In the genomic region with DNA sequence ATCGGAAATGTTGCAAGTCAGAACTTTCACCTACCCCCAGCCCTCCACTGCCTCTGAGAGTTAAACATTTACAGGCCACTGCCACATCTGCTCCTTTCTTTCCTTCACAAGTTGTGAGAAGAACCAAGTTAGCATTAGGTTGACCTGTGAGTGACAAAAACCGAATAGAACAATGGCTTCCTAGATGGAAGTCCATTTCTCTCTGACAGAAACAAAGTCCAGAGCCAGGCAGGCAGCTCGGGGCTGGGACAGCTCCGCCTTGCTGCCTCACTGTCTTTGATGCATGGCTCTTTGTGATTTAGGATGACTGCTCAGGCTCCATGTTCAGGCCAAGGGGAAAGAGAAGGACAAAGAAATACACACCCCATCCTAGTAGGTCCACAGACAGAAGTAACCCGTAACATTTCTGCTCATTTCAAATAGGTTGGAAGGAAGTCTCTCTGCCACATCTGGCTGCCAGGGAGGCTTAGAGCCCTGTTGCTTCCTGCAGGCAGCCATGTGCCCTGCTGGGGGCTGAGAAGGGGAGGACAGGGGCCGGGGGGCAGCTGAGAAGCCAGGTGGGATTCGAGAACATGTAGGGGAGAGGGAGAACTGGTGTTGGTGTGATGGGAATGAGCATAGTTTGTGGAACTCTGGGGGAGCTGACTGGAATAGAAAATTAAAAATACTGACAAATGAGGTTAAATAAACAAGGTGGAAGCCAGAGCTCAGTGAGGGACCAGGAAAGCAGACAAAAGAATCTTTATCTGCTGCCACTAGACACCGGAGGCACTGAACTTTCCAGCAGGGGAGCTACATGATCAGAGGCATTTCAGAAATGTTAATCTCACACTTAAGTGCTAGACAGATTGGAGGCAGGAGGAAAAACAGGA, we compare ENCODE assay signal across 8 cellular contexts. TPM values are rescaled to one million over a fixed set of nuclear protein-coding genes. Genes with fewer than 3 reads are reported as not detected.
DNase-seq lines count a peak whose midpoint lies in the region; ATAC-seq and TF ChIP-seq lines count a peak whose summit lies in the region.

No MANE protein-coding gene starts in this region.

- intact Hi-C loops in right cardiac atrium (cut with DNase I): no loop called here
- intact Hi-C loops in thyroid gland (cut with DNase I): no loop called here

- H3K27me3 ChIP-seq in BLaER1 (no peaks in the 10 kb centered on the region), H7 (ENCODE audit: control insufficient read depth, insufficient read depth, low read length) (no peaks in the 10 kb centered on the region), right cardiac atrium (ENCODE audit: control insufficient read depth, insufficient read depth) (no peaks in the 10 kb centered on the region), thyroid gland (no peaks in the 10 kb centered on the region)

- H3K27ac ChIP-seq in BLaER1 (no peak overlapping the region), right cardiac atrium (ENCODE audit: low read length) (peak overlapping the region; percentile 74), thyroid gland (peak overlapping the region; percentile 88 to 90 (median 90))

- WGBS in right cardiac atrium: 47% methylated on average over 8 of the region's 8 CpGs
- WGBS in thyroid gland, 2 donors: 62 to 66% methylated on average over 8 of the region's 8 CpGs

- H3K4me1 ChIP-seq in BLaER1: peaks cover 39% of the 10 kb centered on the region
- H3K4me1 ChIP-seq in right cardiac atrium (ENCODE audit: control insufficient read depth, insufficient read depth, low read length): peaks cover 17% of the 10 kb centered on the region
- peaks cover 35 to 78% of the 10 kb centered on the region in 2 donors for H3K4me1 ChIP-seq in thyroid gland

- no peaks in the 10 kb centered on the region for H3K36me3 ChIP-seq in BLaER1
- no peaks in the 10 kb centered on the region for H3K36me3 ChIP-seq in H7 (replicated peaks; ENCODE audit: control insufficient read depth, insufficient read depth, low read length)
- H3K36me3 ChIP-seq in thyroid gland: no peaks in the 10 kb centered on the region

- H3K9ac ChIP-seq in BLaER1: no peak overlapping the region

- DNase-seq in H7 (peak; percentile 56), SW480 (ENCODE audit: low spot score) (peak; percentile 96), right cardiac atrium (no peak), thyroid gland (peak; percentile 65 to 72), iPS-NIHi11 (ENCODE audit: low spot score) (no peak), NCI-H1694 (lab: John Stamatoyannopoulos, UW) (no peak)

- H3K4me2 ChIP-seq in BLaER1: peak overlapping the region; percentile 33

- TF ChIP-seq CTCF in thyroid gland (IDR thresholded peaks at IDR 0.05): peak in 4 of 6 experiments; percentile 32 to 57 (median 38)

- peak; percentile 77 to 86 for ATAC-seq in right cardiac atrium
- no peak for ATAC-seq in HG03039 (IDR thresholded peaks at IDR 0.05; ENCODE audit: unreplicated experiment)

- peak in 1 of 2 donors; percentile 33 for TF ChIP-seq POLR2A in thyroid gland (IDR thresholded peaks at IDR 0.05)

- no peaks in the 10 kb centered on the region for H4K20me1 ChIP-seq in BLaER1

- H3K9me3 ChIP-seq in BLaER1: peaks cover 14% of the 10 kb centered on the region
- no peaks in the 10 kb centered on the region for H3K9me3 ChIP-seq in right cardiac atrium (ENCODE audit: control insufficient read depth, low read length)
- no peaks in the 10 kb centered on the region for H3K9me3 ChIP-seq in thyroid gland

- no peak overlapping the region for H3K4me3 ChIP-seq in BLaER1
- no peak overlapping the region for H3K4me3 ChIP-seq in H7 (ENCODE audit: insufficient read depth, low read depth, low read length)
- no peak overlapping the region for H3K4me3 ChIP-seq in right cardiac atrium (ENCODE audit: low read length)
- H3K4me3 ChIP-seq in thyroid gland (replicated peaks in 1 of 3): no peak overlapping the region

RNA-seq across cellular contexts. Expression of a gene that starts 19.5 kb away (rescaled TPM):
- total RNA-seq in H7 (2014; rRNA removed; shearing (Covaris generic)): 116 and 141 TPM in 2 replicates
- total RNA-seq in right cardiac atrium (10 to 100 TPM; 22.4 to 60.2 (median 34.1) TPM), thyroid gland (10 to 100 TPM in 2 of 4 donors, 1 to 10 TPM in 2; 9.3 to 19.1 (median 13.6) TPM)
- polyA plus RNA-seq in right cardiac atrium: 63.6 TPM

RNA-seq across cellular contexts. Expression of a gene that starts 21.4 kb away (rescaled TPM):
- total RNA-seq in H7 (2014; rRNA removed; shearing (Covaris generic)): 140 and 152 TPM in 2 replicates
- total RNA-seq in right cardiac atrium: 100 to 1,000 TPM; 180 to 208 (median 199) TPM
- 264 TPM for polyA plus RNA-seq in right cardiac atrium
- total RNA-seq in thyroid gland: 100 to 1,000 TPM; 134 to 160 (median 144) TPM

RNA-seq across cellular contexts. Expression of a gene that starts 43.7 kb away (rescaled TPM):
- 1,911 and 2,101 TPM in 2 replicates for total RNA-seq in H7 (2014; rRNA removed; shearing (Covaris generic))
- total RNA-seq in right cardiac atrium (100 to 1,000 TPM; 130 to 250 (median 200) TPM), thyroid gland (100 to 1,000 TPM; 162 to 441 (median 269) TPM)
- polyA plus RNA-seq in right cardiac atrium: 170 TPM

RNA-seq across cellular contexts. Expression of a gene that starts 46.8 kb away (rescaled TPM):
- total RNA-seq in H7 (2014; rRNA removed; shearing (Covaris generic)): 25.5 and 29.1 TPM in 2 replicates
- total RNA-seq in right cardiac atrium (10 to 100 TPM; 20.7 to 26.6 (median 24.2) TPM), thyroid gland (10 to 100 TPM; 15.3 to 27.2 (median 20.2) TPM)
- polyA plus RNA-seq in right cardiac atrium: 11.1 TPM

Comparison
In these comparisons a context has a peak if more than half of its experiments do, and no peak if none do; other contexts are left out.
1. DNase-seq: peak in H7 (single experiment), SW480 (single experiment) and thyroid gland (2 of 2); none in right cardiac atrium (0 of 3), iPS-NIHi11 (single experiment) and NCI-H1694 (single experiment).